In genomic region chr17:76556759-76557367, GRCh38 we compare ENCODE assay signal across 1 cellular context.
A peak's percentile ranks its signal among the peaks of the same experiment; 100 is the strongest.
TF ChIP-seq lines count a peak whose summit lies in the region.

No MANE protein-coding gene starts in this region.

TF ChIP-seq in HCT116, 20 proteins besides CTCF, POLR2A, EP300 and RAD21 (continued from another document):
- TF ChIP-seq REST (IDR thresholded peaks at IDR 0.05; ENCODE audit: low read depth) (no peak), MAX (IDR thresholded peaks at IDR 0.05) (peak; percentile 22; the same call in 1 of the 2 replicates), ATF3 (IDR thresholded peaks at IDR 0.05) (no peak), CBX3 (IDR thresholded peaks at IDR 0.05; ENCODE audit: low read depth) (no peak; the same call in 1 of the 2 replicates), SIN3A (IDR thresholded peaks at IDR 0.05; ENCODE audit: low read depth) (peak; percentile 49; the same call in 1 of the 2 replicates), CEBPB (IDR thresholded peaks at IDR 0.05; ENCODE audit: low read depth) (peak; percentile 47; the same call in 1 of the 2 replicates)
